In the genomic region with DNA sequence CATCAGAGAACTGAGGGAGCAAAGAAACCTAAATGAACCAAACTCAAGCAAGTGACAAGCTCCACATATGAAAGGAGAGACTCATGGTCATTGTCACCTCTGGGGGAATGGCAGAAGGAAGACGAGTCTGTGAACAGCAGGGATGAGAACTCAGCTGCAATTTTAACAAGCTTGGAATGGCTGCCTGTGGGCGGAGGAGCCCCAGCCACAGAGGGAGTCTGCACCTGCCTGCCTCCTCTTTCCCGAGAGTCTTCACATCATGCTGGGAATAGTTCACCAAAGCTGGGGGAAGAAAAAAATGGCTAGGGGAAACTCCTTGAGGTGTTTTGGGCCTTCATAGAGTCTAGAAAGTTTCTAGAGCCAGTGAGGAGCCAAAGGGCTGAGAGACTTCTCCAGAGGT, we compare ENCODE assay signal across 1 cellular context.
TF ChIP-seq lines count a peak whose summit lies in the region.

No MANE protein-coding gene starts in this region.

TF ChIP-seq in GM23338, 12 proteins besides CTCF, POLR2A, EP300 and RAD21 (continued from another document):
- TF ChIP-seq, protein P1, sequence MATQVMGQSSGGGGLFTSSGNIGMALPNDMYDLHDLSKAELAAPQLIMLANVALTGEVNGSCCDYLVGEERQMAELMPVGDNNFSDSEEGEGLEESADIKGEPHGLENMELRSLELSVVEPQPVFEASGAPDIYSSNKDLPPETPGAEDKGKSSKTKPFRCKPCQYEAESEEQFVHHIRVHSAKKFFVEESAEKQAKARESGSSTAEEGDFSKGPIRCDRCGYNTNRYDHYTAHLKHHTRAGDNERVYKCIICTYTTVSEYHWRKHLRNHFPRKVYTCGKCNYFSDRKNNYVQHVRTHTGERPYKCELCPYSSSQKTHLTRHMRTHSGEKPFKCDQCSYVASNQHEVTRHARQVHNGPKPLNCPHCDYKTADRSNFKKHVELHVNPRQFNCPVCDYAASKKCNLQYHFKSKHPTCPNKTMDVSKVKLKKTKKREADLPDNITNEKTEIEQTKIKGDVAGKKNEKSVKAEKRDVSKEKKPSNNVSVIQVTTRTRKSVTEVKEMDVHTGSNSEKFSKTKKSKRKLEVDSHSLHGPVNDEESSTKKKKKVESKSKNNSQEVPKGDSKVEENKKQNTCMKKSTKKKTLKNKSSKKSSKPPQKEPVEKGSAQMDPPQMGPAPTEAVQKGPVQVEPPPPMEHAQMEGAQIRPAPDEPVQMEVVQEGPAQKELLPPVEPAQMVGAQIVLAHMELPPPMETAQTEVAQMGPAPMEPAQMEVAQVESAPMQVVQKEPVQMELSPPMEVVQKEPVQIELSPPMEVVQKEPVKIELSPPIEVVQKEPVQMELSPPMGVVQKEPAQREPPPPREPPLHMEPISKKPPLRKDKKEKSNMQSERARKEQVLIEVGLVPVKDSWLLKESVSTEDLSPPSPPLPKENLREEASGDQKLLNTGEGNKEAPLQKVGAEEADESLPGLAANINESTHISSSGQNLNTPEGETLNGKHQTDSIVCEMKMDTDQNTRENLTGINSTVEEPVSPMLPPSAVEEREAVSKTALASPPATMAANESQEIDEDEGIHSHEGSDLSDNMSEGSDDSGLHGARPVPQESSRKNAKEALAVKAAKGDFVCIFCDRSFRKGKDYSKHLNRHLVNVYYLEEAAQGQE (IDR thresholded peaks at IDR 0.05; ENCODE audit: unreplicated experiment) = no peak
- no peak for TF ChIP-seq ZNF331 (CRISPR knock-in tag; IDR thresholded peaks at IDR 0.05; ENCODE audit: low read depth)
- TF ChIP-seq, protein P2, sequence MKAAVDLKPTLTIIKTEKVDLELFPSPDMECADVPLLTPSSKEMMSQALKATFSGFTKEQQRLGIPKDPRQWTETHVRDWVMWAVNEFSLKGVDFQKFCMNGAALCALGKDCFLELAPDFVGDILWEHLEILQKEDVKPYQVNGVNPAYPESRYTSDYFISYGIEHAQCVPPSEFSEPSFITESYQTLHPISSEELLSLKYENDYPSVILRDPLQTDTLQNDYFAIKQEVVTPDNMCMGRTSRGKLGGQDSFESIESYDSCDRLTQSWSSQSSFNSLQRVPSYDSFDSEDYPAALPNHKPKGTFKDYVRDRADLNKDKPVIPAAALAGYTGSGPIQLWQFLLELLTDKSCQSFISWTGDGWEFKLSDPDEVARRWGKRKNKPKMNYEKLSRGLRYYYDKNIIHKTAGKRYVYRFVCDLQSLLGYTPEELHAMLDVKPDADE (IDR thresholded peaks at IDR 0.05) = no peak
- no peak for TF ChIP-seq CREB1 (CRISPR knock-in tag; IDR thresholded peaks at IDR 0.05; ENCODE audit: low read depth)
- TF ChIP-seq, protein P3, sequence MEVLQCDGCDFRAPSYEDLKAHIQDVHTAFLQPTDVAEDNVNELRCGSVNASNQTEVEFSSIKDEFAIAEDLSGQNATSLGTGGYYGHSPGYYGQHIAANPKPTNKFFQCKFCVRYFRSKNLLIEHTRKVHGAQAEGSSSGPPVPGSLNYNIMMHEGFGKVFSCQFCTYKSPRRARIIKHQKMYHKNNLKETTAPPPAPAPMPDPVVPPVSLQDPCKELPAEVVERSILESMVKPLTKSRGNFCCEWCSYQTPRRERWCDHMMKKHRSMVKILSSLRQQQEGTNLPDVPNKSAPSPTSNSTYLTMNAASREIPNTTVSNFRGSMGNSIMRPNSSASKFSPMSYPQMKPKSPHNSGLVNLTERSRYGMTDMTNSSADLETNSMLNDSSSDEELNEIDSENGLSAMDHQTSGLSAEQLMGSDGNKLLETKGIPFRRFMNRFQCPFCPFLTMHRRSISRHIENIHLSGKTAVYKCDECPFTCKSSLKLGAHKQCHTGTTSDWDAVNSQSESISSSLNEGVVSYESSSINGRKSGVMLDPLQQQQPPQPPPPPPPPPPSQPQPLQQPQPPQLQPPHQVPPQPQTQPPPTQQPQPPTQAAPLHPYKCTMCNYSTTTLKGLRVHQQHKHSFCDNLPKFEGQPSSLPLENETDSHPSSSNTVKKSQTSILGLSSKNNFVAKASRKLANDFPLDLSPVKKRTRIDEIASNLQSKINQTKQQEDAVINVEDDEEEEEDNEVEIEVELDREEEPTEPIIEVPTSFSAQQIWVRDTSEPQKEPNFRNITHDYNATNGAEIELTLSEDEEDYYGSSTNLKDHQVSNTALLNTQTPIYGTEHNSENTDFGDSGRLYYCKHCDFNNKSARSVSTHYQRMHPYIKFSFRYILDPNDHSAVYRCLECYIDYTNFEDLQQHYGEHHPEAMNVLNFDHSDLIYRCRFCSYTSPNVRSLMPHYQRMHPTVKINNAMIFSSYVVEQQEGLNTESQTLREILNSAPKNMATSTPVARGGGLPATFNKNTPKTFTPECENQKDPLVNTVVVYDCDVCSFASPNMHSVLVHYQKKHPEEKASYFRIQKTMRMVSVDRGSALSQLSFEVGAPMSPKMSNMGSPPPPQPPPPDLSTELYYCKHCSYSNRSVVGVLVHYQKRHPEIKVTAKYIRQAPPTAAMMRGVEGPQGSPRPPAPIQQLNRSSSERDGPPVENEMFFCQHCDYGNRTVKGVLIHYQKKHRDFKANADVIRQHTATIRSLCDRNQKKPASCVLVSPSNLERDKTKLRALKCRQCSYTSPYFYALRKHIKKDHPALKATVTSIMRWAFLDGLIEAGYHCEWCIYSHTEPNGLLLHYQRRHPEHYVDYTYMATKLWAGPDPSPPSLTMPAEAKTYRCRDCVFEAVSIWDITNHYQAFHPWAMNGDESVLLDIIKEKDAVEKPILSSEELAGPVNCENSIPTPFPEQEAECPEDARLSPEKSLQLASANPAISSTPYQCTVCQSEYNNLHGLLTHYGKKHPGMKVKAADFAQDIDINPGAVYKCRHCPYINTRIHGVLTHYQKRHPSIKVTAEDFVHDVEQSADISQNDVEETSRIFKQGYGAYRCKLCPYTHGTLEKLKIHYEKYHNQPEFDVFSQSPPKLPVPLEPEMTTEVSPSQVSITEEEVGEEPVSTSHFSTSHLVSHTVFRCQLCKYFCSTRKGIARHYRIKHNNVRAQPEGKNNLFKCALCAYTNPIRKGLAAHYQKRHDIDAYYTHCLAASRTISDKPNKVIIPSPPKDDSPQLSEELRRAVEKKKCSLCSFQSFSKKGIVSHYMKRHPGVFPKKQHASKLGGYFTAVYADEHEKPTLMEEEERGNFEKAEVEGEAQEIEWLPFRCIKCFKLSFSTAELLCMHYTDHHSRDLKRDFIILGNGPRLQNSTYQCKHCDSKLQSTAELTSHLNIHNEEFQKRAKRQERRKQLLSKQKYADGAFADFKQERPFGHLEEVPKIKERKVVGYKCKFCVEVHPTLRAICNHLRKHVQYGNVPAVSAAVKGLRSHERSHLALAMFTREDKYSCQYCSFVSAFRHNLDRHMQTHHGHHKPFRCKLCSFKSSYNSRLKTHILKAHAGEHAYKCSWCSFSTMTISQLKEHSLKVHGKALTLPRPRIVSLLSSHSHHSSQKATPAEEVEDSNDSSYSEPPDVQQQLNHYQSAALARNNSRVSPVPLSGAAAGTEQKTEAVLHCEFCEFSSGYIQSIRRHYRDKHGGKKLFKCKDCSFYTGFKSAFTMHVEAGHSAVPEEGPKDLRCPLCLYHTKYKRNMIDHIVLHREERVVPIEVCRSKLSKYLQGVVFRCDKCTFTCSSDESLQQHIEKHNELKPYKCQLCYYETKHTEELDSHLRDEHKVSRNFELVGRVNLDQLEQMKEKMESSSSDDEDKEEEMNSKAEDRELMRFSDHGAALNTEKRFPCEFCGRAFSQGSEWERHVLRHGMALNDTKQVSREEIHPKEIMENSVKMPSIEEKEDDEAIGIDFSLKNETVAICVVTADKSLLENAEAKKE (CRISPR knock-in tag; IDR thresholded peaks at IDR 0.05) = no peak
- TF ChIP-seq NANOG (IDR thresholded peaks at IDR 0.05; ENCODE audit: borderline replicate concordance) = no peak
- TF ChIP-seq POLR2AphosphoS5 (IDR thresholded peaks at IDR 0.05; ENCODE audit: low read depth) = no peak
TF ChIP-seq in GM23338: peak in this region for 0.
